ENCODE assay signal across 9 cellular contexts in genomic region chr7:101094791-101095375, GRCh38. TPM values are rescaled to one million over a fixed set of nuclear protein-coding genes. Genes with fewer than 3 reads are reported as not detected.
DNase-seq lines count a peak whose midpoint lies in the region; ATAC-seq, FAIRE-seq and TF ChIP-seq lines count a peak whose summit lies in the region.
"Had no signal": no experiment of that assay in that cellular context is flagged by ENCODE, and none has a peak within 500 bp of the region (broad histone marks: within the 10 kb centered on the region; RNA-seq: fewer than 3 reads in every experiment).

No MANE protein-coding gene starts in this region.

- no peak overlapping the region for H3K4me3 Mint-ChIP-seq in brain
- H3K4me3 Mint-ChIP-seq: activated naive CD4-positive, alpha-beta T cell treated with anti-CD3 and anti-CD28 coated beads, Interleukin-2, amount 50 U/mL, for 24 hours had no signal

- no peak overlapping the region for H3K27ac Mint-ChIP-seq in brain

- DNase-seq in NOMO-1 (lab: John Stamatoyannopoulos, UW; ENCODE audit: unreplicated experiment in 2 of 2) (peak; percentile 15 to 25), NOMO-1 treated with dmso at 0.1 percent for 144 hours (lab: John Stamatoyannopoulos, UW; ENCODE audit: unreplicated experiment) (no peak), NCI-H69 (lab: John Stamatoyannopoulos, UW) (peak; percentile 59), HepG2 (ENCODE audit: low spot score) (peak; percentile 58), transverse colon (peak; percentile 62), frontal cortex (ENCODE audit: low spot score in 2 of 2) (no peak)

- peak; percentile 77 for TF ChIP-seq RAD21 in HepG2 (CRISPR knock-in tag; IDR thresholded peaks at IDR 0.05)

- intact Hi-C loops in HepG2 (cut with micrococcal nuclease; ENCODE audit: unreplicated experiment): loop anchor here (1.0 kb wide), 1 partner anchor 43 kb away; no protein-coding TSS in a partner anchor
- intact Hi-C loops in transverse colon (cut with DNase I; ENCODE audit: low total_unique reads): no loop called here

- TF ChIP-seq POLR2A in HepG2 (IDR thresholded peaks at IDR 0.05; ENCODE audit: insufficient read depth in 1 of 2, low read depth in 2 of 2, low read length in 2 of 2) (no peak), transverse colon (IDR thresholded peaks at IDR 0.05) (no peak), GM18505 (IDR thresholded peaks at IDR 0.05; ENCODE audit: borderline replicate concordance, extremely low read depth, insufficient read depth, insufficient read length) (no peak)

- H2AFZ ChIP-seq in HepG2 (ENCODE audit: low read length): no peak overlapping the region

- 31% methylated on average over 12 of the region's 12 CpGs for WGBS in HepG2 (ENCODE audit: low lambda C conversion rate)
- WGBS in transverse colon (ENCODE audit: low coverage in 1 of 2), 2 donors: 34 to 46% methylated on average over 9 to 12 of the region's 12 CpGs

- H3K79me2 ChIP-seq in HepG2 (ENCODE audit: insufficient read depth, low read length): no peaks in the 10 kb centered on the region

- no TSS peak for BruUV-seq in HepG2 (replicated peaks; lab: Mats Ljungman, UMichigan)

- no peaks in the 10 kb centered on the region for H3K9me3 ChIP-seq in HepG2 (ENCODE audit: low read length)
- H3K9me3 ChIP-seq in transverse colon: no peaks in the 10 kb centered on the region

- CTCF ChIA-PET in HepG2 (lab: Yijun Ruan, JAX; ENCODE audit: low intra/inter-chr PET ratio, low total read pairs): interaction anchor here (1.0 to 3.8 kb wide), 5 partner anchors 28 to 97 kb away, joined by 3 to 40 read pairs (median 7); no protein-coding TSS in a partner anchor

- peaks cover 5% of the 10 kb centered on the region for H3K27me3 Mint-ChIP-seq in brain
- H3K27me3 Mint-ChIP-seq: activated naive CD4-positive, alpha-beta T cell treated with anti-CD3 and anti-CD28 coated beads, Interleukin-2, amount 50 U/mL, for 24 hours had no signal

- peaks cover 13% of the 10 kb centered on the region for H3K36me3 Mint-ChIP-seq in brain

- H3K36me3 ChIP-seq in HepG2 (replicated peaks in 1 of 2; ENCODE audit: control insufficient read depth in 1 of 2, insufficient read depth in 2 of 2, low read length in 2 of 2) (no peaks in the 10 kb centered on the region), transverse colon (no peaks in the 10 kb centered on the region)

- no peak overlapping the region for H3K4me3 ChIP-seq in HepG2 (replicated peaks in 1 of 3; ENCODE audit: insufficient read depth in 1 of 3, low read depth in 2 of 3, low read length in 3 of 3)
- no peak overlapping the region for H3K4me3 ChIP-seq in transverse colon

- H3K9ac ChIP-seq in HepG2 (ENCODE audit: insufficient read depth, low read depth, low read length): no peak overlapping the region

- H3K4me2 ChIP-seq in HepG2 (ENCODE audit: low read depth, low read length): peak overlapping the region; percentile 8; the same call in 1 of the 2 replicates

- POLR2A ChIA-PET in HepG2 (lab: Yijun Ruan, JAX): interaction anchor here (0.6 to 2.8 kb wide), 6 partner anchors 10 to 76 kb away, joined by 3 to 26 read pairs (median 3); partner anchors contain the start of genes SERPINE1 and TRIM56

- TF ChIP-seq CTCF in brain (conservative IDR thresholded peaks at IDR 0.05) (peak; percentile 23 to 60), HepG2 (CRISPR knock-in tag; IDR thresholded peaks at IDR 0.05) (peak; percentile 87), transverse colon (IDR thresholded peaks at IDR 0.05) (peak; percentile 56 to 67 (median 63))

- in situ Hi-C loops in HepG2 (cut with HindIII; ENCODE audit: extremely low pct_ligation_motif_present, low pct_unique_long_range_greater_than_20kb) (loop anchor here (5.0 kb wide), 1 partner anchor 42 kb away; no protein-coding TSS in a partner anchor), transverse colon (cut with MboI; ENCODE audit: low pct_ligation_motif_present in 1 of 4, low pct_unique_long_range_greater_than_20kb in 1 of 4, low sequenced_read_pairs in 3 of 4) (loop anchor here in 1 of 4 donors (5.0 kb wide), 1 partner anchor 42 kb away; no protein-coding TSS in a partner anchor)

- FAIRE-seq in HepG2 (lab: Jason Lieb, UNC) (peak; percentile 56), frontal cortex (lab: Jason Lieb, UNC) (no peak)

- H3K4me1 Mint-ChIP-seq in brain: peaks cover 7% of the 10 kb centered on the region

- H3K27ac ChIP-seq in HepG2 (ENCODE audit: extremely low read length, insufficient read depth, low read length) (no peak overlapping the region), transverse colon (no peak overlapping the region)

- TF ChIP-seq EP300 in HepG2 (IDR thresholded peaks at IDR 0.05; ENCODE audit: low read depth in 2 of 2, low read length in 2 of 2): no peak
- TF ChIP-seq EP300 in HepG2 (CRISPR knock-in tag; IDR thresholded peaks at IDR 0.05; ENCODE audit: borderline replicate concordance): no peak
- TF ChIP-seq EP300 in transverse colon (IDR thresholded peaks at IDR 0.05; ENCODE audit: low read depth): no peak

- no peaks in the 10 kb centered on the region for H4K20me1 ChIP-seq in HepG2 (ENCODE audit: insufficient read depth, low read length)

- ATAC-seq in HepG2 (peak; percentile 82), GM18505 (IDR thresholded peaks at IDR 0.05; ENCODE audit: unreplicated experiment) (no peak)

- H3K27me3 ChIP-seq in HepG2 (ENCODE audit: control insufficient read depth in 1 of 2, insufficient read depth in 2 of 2, low read length in 2 of 2): no peaks in the 10 kb centered on the region
- H3K27me3 ChIP-seq in transverse colon: no peaks in the 10 kb centered on the region

- H3K4me1 ChIP-seq in HepG2 (ENCODE audit: insufficient read depth, low read length) (peaks cover 34% of the 10 kb centered on the region), transverse colon (peaks cover 0 to 9% (median 3%) of the 10 kb centered on the region in 4 donors)

- peaks cover 0 to 11% (median 4%) of the 10 kb centered on the region in 5 experiments for H3K9me3 Mint-ChIP-seq in brain
- H3K9me3 Mint-ChIP-seq: activated naive CD4-positive, alpha-beta T cell treated with anti-CD3 and anti-CD28 coated beads, Interleukin-2, amount 50 U/mL, for 24 hours had no signal

RNA-seq across cellular contexts. Expression of gene TRIM56, which starts 9.6 kb away (rescaled TPM):
- 4.9 TPM for polyA plus RNA-seq in brain (ENCODE audit: insufficient read depth, low read depth, low replicate concordance)
- 7.1 and 8.1 TPM in 2 replicates for total RNA-seq in HepG2 (2016; rRNA removed; fragmentation: Illumina TruSeq; extraction: Trizol)
- total RNA-seq in HepG2 (2016; cell fraction: cytosol; rRNA removed; fragmentation: Illumina TruSeq; extraction: Trizol; ENCODE audit: low read depth): 0.51 and 0.88 TPM in 2 replicates
- total RNA-seq in HepG2 (2016; cell fraction: insoluble cytoplasmic fraction; rRNA removed; fragmentation: Illumina TruSeq; extraction: Trizol): 7.1 and 7.5 TPM in 2 replicates
- total RNA-seq in HepG2 (2016; cell fraction: membrane; rRNA removed; fragmentation: Illumina TruSeq; extraction: Trizol): 2.1 and 2.7 TPM in 2 replicates
- total RNA-seq in HepG2 (2016; cell fraction: nucleus; rRNA removed; fragmentation: Illumina TruSeq; extraction: Trizol): 5.7 and 8.6 TPM in 2 replicates
- 3.0 and 3.2 TPM in 2 replicates for polyA plus RNA-seq in HepG2 (2011; rRNA removed)
- polyA plus RNA-seq in HepG2 (2011; cell fraction: cytosol; rRNA removed): 1.3 and 1.8 TPM in 2 replicates
- 10.1 and 11.0 TPM in 2 replicates for polyA plus RNA-seq in HepG2 (2011; cell fraction: nucleus; rRNA removed)
- 9.5 and 9.7 TPM in 2 replicates for polyA plus RNA-seq in HepG2 (2012)
- 0.27 and 0.32 TPM in 2 replicates for polyA plus RNA-seq in HepG2 (2016; cell fraction: cytosol; fragmentation: Illumina TruSeq; extraction: Trizol; ENCODE audit: low read depth)
- 2.6 and 3.8 TPM in 2 replicates for polyA plus RNA-seq in HepG2 (2016; cell fraction: insoluble cytoplasmic fraction; fragmentation: Illumina TruSeq; extraction: Trizol; ENCODE audit: low read depth)
- 0.63 and 0.71 TPM in 2 replicates for polyA plus RNA-seq in HepG2 (2016; cell fraction: membrane; fragmentation: Illumina TruSeq; extraction: Trizol; ENCODE audit: low read depth)
- 10.0 and 15.0 TPM in 2 replicates for polyA plus RNA-seq in HepG2 (2016; cell fraction: nucleus; fragmentation: Illumina TruSeq; extraction: Trizol; ENCODE audit: insufficient read depth, low read depth)
- polyA minus RNA-seq in HepG2 (2011; rRNA and poly(A)+ RNA removed; ENCODE audit: low replicate concordance): 14.7 and 16.6 TPM in 2 replicates
- polyA minus RNA-seq in HepG2 (2011; cell fraction: cytosol; rRNA and poly(A)+ RNA removed): 3.3 and 5.4 TPM in 2 replicates
- polyA minus RNA-seq in HepG2 (2011; cell fraction: nucleus; rRNA and poly(A)+ RNA removed): 8.6 and 9.3 TPM in 2 replicates
- 10 to 100 TPM; 23.8 to 50.0 (median 35.1) TPM for total RNA-seq in transverse colon
- total RNA-seq in frontal cortex: 0.82 TPM

RNA-seq across cellular contexts. Expression of gene SERPINE1, which starts 32.0 kb away (rescaled TPM):
- polyA plus RNA-seq in brain (ENCODE audit: insufficient read depth, low read depth, low replicate concordance) (4.3 TPM), HepG2 (2011; rRNA removed) (1,576 and 2,365 TPM in 2 replicates)
- total RNA-seq in HepG2 (2016; rRNA removed; fragmentation: Illumina TruSeq; extraction: Trizol) (9.2 and 21.2 TPM in 2 replicates), transverse colon (10 to 100 TPM in 1 of 4 donors, 1 to 10 TPM in 3; 1.3 to 26.2 (median 5.5) TPM), frontal cortex (under 0.01 TPM)
- 3.3 and 3.6 TPM in 2 replicates for total RNA-seq in HepG2 (2016; cell fraction: cytosol; rRNA removed; fragmentation: Illumina TruSeq; extraction: Trizol; ENCODE audit: low read depth)
- total RNA-seq in HepG2 (2016; cell fraction: insoluble cytoplasmic fraction; rRNA removed; fragmentation: Illumina TruSeq; extraction: Trizol): 8.0 and 21.0 TPM in 2 replicates
- 8.0 and 9.1 TPM in 2 replicates for total RNA-seq in HepG2 (2016; cell fraction: membrane; rRNA removed; fragmentation: Illumina TruSeq; extraction: Trizol)
- total RNA-seq in HepG2 (2016; cell fraction: nucleus; rRNA removed; fragmentation: Illumina TruSeq; extraction: Trizol): 18.0 and 20.9 TPM in 2 replicates
- polyA plus RNA-seq in HepG2 (2011; cell fraction: cytosol; rRNA removed): 1,491 and 1,809 TPM in 2 replicates
- 562 and 817 TPM in 2 replicates for polyA plus RNA-seq in HepG2 (2011; cell fraction: nucleus; rRNA removed)
- polyA plus RNA-seq in HepG2 (2012): 545 and 706 TPM in 2 replicates
- 3.7 and 4.4 TPM in 2 replicates for polyA plus RNA-seq in HepG2 (2016; cell fraction: cytosol; fragmentation: Illumina TruSeq; extraction: Trizol; ENCODE audit: low read depth)
- 9.1 and 11.4 TPM in 2 replicates for polyA plus RNA-seq in HepG2 (2016; cell fraction: insoluble cytoplasmic fraction; fragmentation: Illumina TruSeq; extraction: Trizol; ENCODE audit: low read depth)
- polyA plus RNA-seq in HepG2 (2016; cell fraction: membrane; fragmentation: Illumina TruSeq; extraction: Trizol; ENCODE audit: low read depth): 6.1 and 6.8 TPM in 2 replicates
- 38.3 and 38.7 TPM in 2 replicates for polyA plus RNA-seq in HepG2 (2016; cell fraction: nucleus; fragmentation: Illumina TruSeq; extraction: Trizol; ENCODE audit: insufficient read depth, low read depth)
- 6.3 and 1,949 TPM in 2 replicates for polyA minus RNA-seq in HepG2 (2011; rRNA and poly(A)+ RNA removed; ENCODE audit: low replicate concordance)
- polyA minus RNA-seq in HepG2 (2011; cell fraction: cytosol; rRNA and poly(A)+ RNA removed): 904 and 1,305 TPM in 2 replicates
- 242 and 430 TPM in 2 replicates for polyA minus RNA-seq in HepG2 (2011; cell fraction: nucleus; rRNA and poly(A)+ RNA removed)

RNA-seq across cellular contexts. Expression of gene AP1S1, which starts 59.4 kb away (rescaled TPM):
- polyA plus RNA-seq in brain (ENCODE audit: insufficient read depth, low read depth, low replicate concordance): 127 TPM
- 57.5 and 77.9 TPM in 2 replicates for total RNA-seq in HepG2 (2016; rRNA removed; fragmentation: Illumina TruSeq; extraction: Trizol)
- 12.5 and 16.2 TPM in 2 replicates for total RNA-seq in HepG2 (2016; cell fraction: cytosol; rRNA removed; fragmentation: Illumina TruSeq; extraction: Trizol; ENCODE audit: low read depth)
- 61.5 and 77.2 TPM in 2 replicates for total RNA-seq in HepG2 (2016; cell fraction: insoluble cytoplasmic fraction; rRNA removed; fragmentation: Illumina TruSeq; extraction: Trizol)
- 27.8 and 28.9 TPM in 2 replicates for total RNA-seq in HepG2 (2016; cell fraction: membrane; rRNA removed; fragmentation: Illumina TruSeq; extraction: Trizol)
- 21.6 and 22.0 TPM in 2 replicates for total RNA-seq in HepG2 (2016; cell fraction: nucleus; rRNA removed; fragmentation: Illumina TruSeq; extraction: Trizol)
- 65.2 and 68.1 TPM in 2 replicates for polyA plus RNA-seq in HepG2 (2011; rRNA removed)
- 72.3 and 73.9 TPM in 2 replicates for polyA plus RNA-seq in HepG2 (2011; cell fraction: cytosol; rRNA removed)
- polyA plus RNA-seq in HepG2 (2011; cell fraction: nucleus; rRNA removed): 36.3 and 39.1 TPM in 2 replicates
- polyA plus RNA-seq in HepG2 (2012): 37.2 and 44.1 TPM in 2 replicates
- 12.3 and 17.5 TPM in 2 replicates for polyA plus RNA-seq in HepG2 (2016; cell fraction: cytosol; fragmentation: Illumina TruSeq; extraction: Trizol; ENCODE audit: low read depth)
- polyA plus RNA-seq in HepG2 (2016; cell fraction: insoluble cytoplasmic fraction; fragmentation: Illumina TruSeq; extraction: Trizol; ENCODE audit: low read depth): 79.7 and 84.4 TPM in 2 replicates
- 20.4 and 24.4 TPM in 2 replicates for polyA plus RNA-seq in HepG2 (2016; cell fraction: membrane; fragmentation: Illumina TruSeq; extraction: Trizol; ENCODE audit: low read depth)
- 37.5 and 48.7 TPM in 2 replicates for polyA plus RNA-seq in HepG2 (2016; cell fraction: nucleus; fragmentation: Illumina TruSeq; extraction: Trizol; ENCODE audit: insufficient read depth, low read depth)
- 27.0 and 72.1 TPM in 2 replicates for polyA minus RNA-seq in HepG2 (2011; rRNA and poly(A)+ RNA removed; ENCODE audit: low replicate concordance)
- 13.5 and 15.9 TPM in 2 replicates for polyA minus RNA-seq in HepG2 (2011; cell fraction: cytosol; rRNA and poly(A)+ RNA removed)
- 6.6 and 8.1 TPM in 2 replicates for polyA minus RNA-seq in HepG2 (2011; cell fraction: nucleus; rRNA and poly(A)+ RNA removed)
- total RNA-seq in transverse colon: 10 to 100 TPM; 18.3 to 87.3 (median 54.0) TPM
- 139 TPM for total RNA-seq in frontal cortex

Comparison
In these comparisons a context has a peak if more than half of its experiments do, and no peak if none do; other contexts are left out.
1. DNase-seq: peak in NOMO-1 (2 of 2), NCI-H69 (single experiment), HepG2 (single experiment) and transverse colon (single experiment); none in NOMO-1 treated with dmso at 0.1 percent for 144 hours (single experiment) and frontal cortex (0 of 2).
2. Peak in every context shown above with its lines, with median percentiles within 50 percentile points of each other: CTCF ChIP-seq.